ENCODE assay signal across 2 cellular contexts in genomic region chr19:41904118-41904870, GRCh38.
TF ChIP-seq lines count a peak whose summit lies in the region.

No MANE protein-coding gene starts in this region.

TF ChIP-seq in A549, 52 proteins besides CTCF, POLR2A, EP300 and RAD21:
- peak; percentile 89; the same call in 1 of the 2 replicates for TF ChIP-seq HOXB13 (CRISPR knock-in tag; IDR thresholded peaks at IDR 0.05; ENCODE audit: low read depth)
- no peak for TF ChIP-seq SMC3 (IDR thresholded peaks at IDR 0.05)
- peak; percentile 85 for TF ChIP-seq EHF (CRISPR knock-in tag; IDR thresholded peaks at IDR 0.05)
- no peak for TF ChIP-seq HEYL (CRISPR knock-in tag; IDR thresholded peaks at IDR 0.05)
- peak; percentile 48; the same call in 1 of the 2 replicates for TF ChIP-seq MAX (IDR thresholded peaks at IDR 0.05)
- no peak for TF ChIP-seq BCL3 (IDR thresholded peaks at IDR 0.05)
- no peak for TF ChIP-seq NFE2L2 (conservative IDR thresholded peaks at IDR 0.05; ENCODE audit: low read length)
- TF ChIP-seq RCOR1 (IDR thresholded peaks at IDR 0.05; ENCODE audit: low read depth, low read length): no peak

TF ChIP-seq in IMR-90, 13 proteins besides CTCF, POLR2A, EP300 and RAD21:
- TF ChIP-seq BHLHE40 (IDR thresholded peaks at IDR 0.05; ENCODE audit: low read depth, low read length) (no peak), USF2 (IDR thresholded peaks at IDR 0.05; ENCODE audit: low read depth, low read length) (no peak), FOS (IDR thresholded peaks at IDR 0.05; ENCODE audit: low read depth, low read length) (no peak), MAFK (IDR thresholded peaks at IDR 0.05; ENCODE audit: low read depth, low read length) (no peak), RFX5 (IDR thresholded peaks at IDR 0.05; ENCODE audit: low read depth, low read length) (no peak), CEBPB (IDR thresholded peaks at IDR 0.05; ENCODE audit: low read depth, low read length) (no peak), ELK1 (IDR thresholded peaks at IDR 0.05; ENCODE audit: borderline replicate concordance, low read depth, low read length) (no peak), CHD1 (IDR thresholded peaks at IDR 0.05; ENCODE audit: low read depth, low read length) (no peak), MXI1 (IDR thresholded peaks at IDR 0.05; ENCODE audit: borderline replicate concordance, low read depth, low read length) (no peak), RCOR1 (IDR thresholded peaks at IDR 0.05; ENCODE audit: insufficient replicate concordance, low read length) (no peak)
